In genomic region chr19:50476224-50476942, GRCh38 we compare ENCODE assay signal across 1 cellular context.
TF ChIP-seq lines count a peak whose summit lies in the region.

EMC10 (plus strand) TSS chr19:50476507; CDS start chr19:50476545, 38 bp downstream.
GARIN5A (minus strand) TSS chr19:50476848; CDS start chr19:50476388, 460 bp downstream.

TF ChIP-seq in HEK293, 187 proteins besides CTCF, POLR2A, EP300 and RAD21 (continued from another document):
- TF ChIP-seq, protein P1, sequence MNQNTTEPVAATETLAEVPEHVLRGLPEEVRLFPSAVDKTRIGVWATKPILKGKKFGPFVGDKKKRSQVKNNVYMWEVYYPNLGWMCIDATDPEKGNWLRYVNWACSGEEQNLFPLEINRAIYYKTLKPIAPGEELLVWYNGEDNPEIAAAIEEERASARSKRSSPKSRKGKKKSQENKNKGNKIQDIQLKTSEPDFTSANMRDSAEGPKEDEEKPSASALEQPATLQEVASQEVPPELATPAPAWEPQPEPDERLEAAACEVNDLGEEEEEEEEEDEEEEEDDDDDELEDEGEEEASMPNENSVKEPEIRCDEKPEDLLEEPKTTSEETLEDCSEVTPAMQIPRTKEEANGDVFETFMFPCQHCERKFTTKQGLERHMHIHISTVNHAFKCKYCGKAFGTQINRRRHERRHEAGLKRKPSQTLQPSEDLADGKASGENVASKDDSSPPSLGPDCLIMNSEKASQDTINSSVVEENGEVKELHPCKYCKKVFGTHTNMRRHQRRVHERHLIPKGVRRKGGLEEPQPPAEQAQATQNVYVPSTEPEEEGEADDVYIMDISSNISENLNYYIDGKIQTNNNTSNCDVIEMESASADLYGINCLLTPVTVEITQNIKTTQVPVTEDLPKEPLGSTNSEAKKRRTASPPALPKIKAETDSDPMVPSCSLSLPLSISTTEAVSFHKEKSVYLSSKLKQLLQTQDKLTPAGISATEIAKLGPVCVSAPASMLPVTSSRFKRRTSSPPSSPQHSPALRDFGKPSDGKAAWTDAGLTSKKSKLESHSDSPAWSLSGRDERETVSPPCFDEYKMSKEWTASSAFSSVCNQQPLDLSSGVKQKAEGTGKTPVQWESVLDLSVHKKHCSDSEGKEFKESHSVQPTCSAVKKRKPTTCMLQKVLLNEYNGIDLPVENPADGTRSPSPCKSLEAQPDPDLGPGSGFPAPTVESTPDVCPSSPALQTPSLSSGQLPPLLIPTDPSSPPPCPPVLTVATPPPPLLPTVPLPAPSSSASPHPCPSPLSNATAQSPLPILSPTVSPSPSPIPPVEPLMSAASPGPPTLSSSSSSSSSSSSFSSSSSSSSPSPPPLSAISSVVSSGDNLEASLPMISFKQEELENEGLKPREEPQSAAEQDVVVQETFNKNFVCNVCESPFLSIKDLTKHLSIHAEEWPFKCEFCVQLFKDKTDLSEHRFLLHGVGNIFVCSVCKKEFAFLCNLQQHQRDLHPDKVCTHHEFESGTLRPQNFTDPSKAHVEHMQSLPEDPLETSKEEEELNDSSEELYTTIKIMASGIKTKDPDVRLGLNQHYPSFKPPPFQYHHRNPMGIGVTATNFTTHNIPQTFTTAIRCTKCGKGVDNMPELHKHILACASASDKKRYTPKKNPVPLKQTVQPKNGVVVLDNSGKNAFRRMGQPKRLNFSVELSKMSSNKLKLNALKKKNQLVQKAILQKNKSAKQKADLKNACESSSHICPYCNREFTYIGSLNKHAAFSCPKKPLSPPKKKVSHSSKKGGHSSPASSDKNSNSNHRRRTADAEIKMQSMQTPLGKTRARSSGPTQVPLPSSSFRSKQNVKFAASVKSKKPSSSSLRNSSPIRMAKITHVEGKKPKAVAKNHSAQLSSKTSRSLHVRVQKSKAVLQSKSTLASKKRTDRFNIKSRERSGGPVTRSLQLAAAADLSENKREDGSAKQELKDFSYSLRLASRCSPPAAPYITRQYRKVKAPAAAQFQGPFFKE (tag by site-specific recombination; IDR thresholded peaks at IDR 0.05; ENCODE audit: borderline replicate concordance): no peak
- TF ChIP-seq KLF7 (tag by site-specific recombination; IDR thresholded peaks at IDR 0.05; ENCODE audit: borderline replicate concordance) (no peak), ZNF747 (tag by site-specific recombination; IDR thresholded peaks at IDR 0.05) (no peak), ZNF174 (tag by site-specific recombination; IDR thresholded peaks at IDR 0.05) (no peak), ZNF768 (tag by site-specific recombination; IDR thresholded peaks at IDR 0.05) (peak; percentile 33; the same call in 1 of the 2 replicates), ZNF211 (tag by site-specific recombination; IDR thresholded peaks at IDR 0.05; ENCODE audit: low read depth) (no peak), ZNF514 (tag by site-specific recombination; IDR thresholded peaks at IDR 0.05) (no peak), ZNF37A (tag by site-specific recombination; IDR thresholded peaks at IDR 0.05) (no peak), ZNF529 (tag by site-specific recombination; IDR thresholded peaks at IDR 0.05; ENCODE audit: insufficient replicate concordance) (no peak), HOXC10 (CRISPR knock-in tag; IDR thresholded peaks at IDR 0.05) (0 out of 2 replicates have a peak, but pooled peaks have one; percentile 93), BCL6B (tag by site-specific recombination; IDR thresholded peaks at IDR 0.05) (peak; percentile 97), ZBTB11 (tag by site-specific recombination; conservative IDR thresholded peaks at IDR 0.05; ENCODE audit: low read depth) (0 out of 2 replicates have a peak, but pooled peaks have one; percentile 36), ZNF140 (tag by site-specific recombination; IDR thresholded peaks at IDR 0.05) (no peak), PRDM1 (tag by site-specific recombination; IDR thresholded peaks at IDR 0.05) (no peak; the same call in 1 of the 2 replicates), SP3 (tag by site-specific recombination; IDR thresholded peaks at IDR 0.05) (peak; percentile 83), ZNF121 (tag by site-specific recombination; IDR thresholded peaks at IDR 0.05) (no peak), ZNF404 (tag by site-specific recombination; IDR thresholded peaks at IDR 0.05) (no peak), ZNF324 (tag by site-specific recombination; IDR thresholded peaks at IDR 0.05) (peak; percentile 38; the same call in 1 of the 2 replicates), KLF8 (tag by site-specific recombination; IDR thresholded peaks at IDR 0.05) (peak; percentile 76), ZNF398 (tag by site-specific recombination; IDR thresholded peaks at IDR 0.05) (no peak), OVOL3 (tag by site-specific recombination; IDR thresholded peaks at IDR 0.05) (0 out of 2 replicates have a peak, but pooled peaks have one; percentile 51), ZNF629 (tag by site-specific recombination; IDR thresholded peaks at IDR 0.05) (peak; percentile 100), HOXD13 (CRISPR knock-in tag; IDR thresholded peaks at IDR 0.05; ENCODE audit: borderline replicate concordance) (no peak), ZNF707 (tag by site-specific recombination; IDR thresholded peaks at IDR 0.05) (no peak), BCL11A (tag by site-specific recombination; IDR thresholded peaks at IDR 0.05; ENCODE audit: low read depth) (no peak), ZNF155 (tag by site-specific recombination; IDR thresholded peaks at IDR 0.05) (no peak), GLI4 (tag by site-specific recombination; IDR thresholded peaks at IDR 0.05) (peak; percentile 88; the same call in 1 of the 2 replicates), ZNF24 (tag by site-specific recombination; IDR thresholded peaks at IDR 0.05) (peak; percentile 81; the same call in 1 of the 2 replicates), ZBTB44 (tag by site-specific recombination; IDR thresholded peaks at IDR 0.05) (peak; percentile 6; the same call in 1 of the 2 replicates), ZNF223 (tag by site-specific recombination; IDR thresholded peaks at IDR 0.05) (no peak), ZNF843 (tag by site-specific recombination; IDR thresholded peaks at IDR 0.05) (peak; percentile 71), ZBTB8A (tag by site-specific recombination; IDR thresholded peaks at IDR 0.05) (peak; percentile 75), ZSCAN30 (tag by site-specific recombination; IDR thresholded peaks at IDR 0.05) (peak; percentile 74), YY1 (tag by site-specific recombination; IDR thresholded peaks at IDR 0.05) (peak; percentile 89; the same call in 1 of the 2 replicates), ZNF626 (tag by site-specific recombination; IDR thresholded peaks at IDR 0.05) (no peak)
- TF ChIP-seq, protein P2, sequence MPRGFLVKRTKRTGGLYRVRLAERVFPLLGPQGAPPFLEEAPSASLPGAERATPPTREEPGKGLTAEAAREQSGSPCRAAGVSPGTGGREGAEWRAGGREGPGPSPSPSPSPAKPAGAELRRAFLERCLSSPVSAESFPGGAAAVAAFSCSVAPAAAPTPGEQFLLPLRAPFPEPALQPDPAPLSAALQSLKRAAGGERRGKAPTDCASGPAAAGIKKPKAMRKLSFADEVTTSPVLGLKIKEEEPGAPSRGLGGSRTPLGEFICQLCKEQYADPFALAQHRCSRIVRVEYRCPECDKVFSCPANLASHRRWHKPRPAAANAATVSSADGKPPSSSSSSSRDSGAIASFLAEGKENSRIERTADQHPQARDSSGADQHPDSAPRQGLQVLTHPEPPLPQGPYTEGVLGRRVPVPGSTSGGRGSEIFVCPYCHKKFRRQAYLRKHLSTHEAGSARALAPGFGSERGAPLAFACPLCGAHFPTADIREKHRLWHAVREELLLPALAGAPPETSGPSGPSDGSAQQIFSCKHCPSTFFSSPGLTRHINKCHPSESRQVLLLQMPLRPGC (tag by site-specific recombination; IDR thresholded peaks at IDR 0.05): no peak
- TF ChIP-seq, protein P3, sequence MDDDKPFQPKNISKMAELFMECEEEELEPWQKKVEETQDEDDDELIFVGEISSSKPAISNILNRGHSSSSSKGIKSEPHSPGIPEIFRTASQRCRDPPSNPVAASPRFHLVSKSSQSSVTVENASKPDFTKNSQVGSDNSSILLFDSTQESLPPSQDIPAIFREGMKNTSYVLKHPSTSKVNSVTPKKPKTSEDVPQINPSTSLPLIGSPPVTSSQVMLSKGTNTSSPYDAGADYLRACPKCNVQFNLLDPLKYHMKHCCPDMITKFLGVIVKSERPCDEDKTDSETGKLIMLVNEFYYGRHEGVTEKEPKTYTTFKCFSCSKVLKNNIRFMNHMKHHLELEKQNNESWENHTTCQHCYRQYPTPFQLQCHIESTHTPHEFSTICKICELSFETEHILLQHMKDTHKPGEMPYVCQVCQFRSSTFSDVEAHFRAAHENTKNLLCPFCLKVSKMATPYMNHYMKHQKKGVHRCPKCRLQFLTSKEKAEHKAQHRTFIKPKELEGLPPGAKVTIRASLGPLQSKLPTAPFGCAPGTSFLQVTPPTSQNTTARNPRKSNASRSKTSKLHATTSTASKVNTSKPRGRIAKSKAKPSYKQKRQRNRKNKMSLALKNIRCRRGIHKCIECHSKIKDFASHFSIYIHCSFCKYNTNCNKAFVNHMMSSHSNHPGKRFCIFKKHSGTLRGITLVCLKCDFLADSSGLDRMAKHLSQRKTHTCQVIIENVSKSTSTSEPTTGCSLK (tag by site-specific recombination; IDR thresholded peaks at IDR 0.05): no peak
- TF ChIP-seq, protein P4, sequence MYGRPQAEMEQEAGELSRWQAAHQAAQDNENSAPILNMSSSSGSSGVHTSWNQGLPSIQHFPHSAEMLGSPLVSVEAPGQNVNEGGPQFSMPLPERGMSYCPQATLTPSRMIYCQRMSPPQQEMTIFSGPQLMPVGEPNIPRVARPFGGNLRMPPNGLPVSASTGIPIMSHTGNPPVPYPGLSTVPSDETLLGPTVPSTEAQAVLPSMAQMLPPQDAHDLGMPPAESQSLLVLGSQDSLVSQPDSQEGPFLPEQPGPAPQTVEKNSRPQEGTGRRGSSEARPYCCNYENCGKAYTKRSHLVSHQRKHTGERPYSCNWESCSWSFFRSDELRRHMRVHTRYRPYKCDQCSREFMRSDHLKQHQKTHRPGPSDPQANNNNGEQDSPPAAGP (tag by site-specific recombination; IDR thresholded peaks at IDR 0.05): 0 out of 2 replicates have a peak, but pooled peaks have one; percentile 49
